Comparison of ENCODE assay signal across 10 cellular contexts in genomic region chrX:151153086-151153485, GRCh38. TPM values are rescaled to one million over a fixed set of nuclear protein-coding genes. Genes with fewer than 3 reads are reported as not detected.
DNase-seq lines count a peak whose midpoint lies in the region; ATAC-seq and TF ChIP-seq lines count a peak whose summit lies in the region.
"Had no signal": no experiment of that assay in that cellular context is flagged by ENCODE, and none has a peak within 500 bp of the region (broad histone marks: within the 10 kb centered on the region; RNA-seq: fewer than 3 reads in every experiment).

No MANE protein-coding gene starts in this region.

- H3K4me3 Mint-ChIP-seq in T-cell: no peak overlapping the region
- no peak overlapping the region for H3K4me3 Mint-ChIP-seq in T-helper 2 cell treated with Interferon-gamma antibody and Interleukin-4, amounts not matched to agents 5 μg/mL and 100 μg/mL, for 36 hours

- no peak overlapping the region for H4K91ac ChIP-seq in neuronal stem cell (ENCODE audit: low read depth, low read length, poor library complexity)

- H2BK12ac ChIP-seq in neuronal stem cell (ENCODE audit: low read length): no peak overlapping the region

- H3K4me2 ChIP-seq in neuronal stem cell (ENCODE audit: insufficient read depth, low read length, poor library complexity, severe bottlenecking) (peak overlapping the region; percentile 26), MM.1S (ENCODE audit: low read depth, low read length) (no peak overlapping the region)

- H3K27ac Mint-ChIP-seq in T-cell: no peak overlapping the region
- H3K27ac Mint-ChIP-seq in T-helper 2 cell treated with Interferon-gamma antibody and Interleukin-4, amounts not matched to agents 5 μg/mL and 100 μg/mL, for 36 hours: no peak overlapping the region

- POLR2A ChIA-PET in T-cell (lab: Charles Lee): no interaction called here

- H2BK5ac ChIP-seq in neuronal stem cell (ENCODE audit: low read length): no peak overlapping the region

- DNase-seq in GM10266 (ENCODE audit: extremely low spot score): no peak
- DNase-seq in NCI-H2227 treated with DMSO at 0.1 percent for 48 hours (lab: John Stamatoyannopoulos, UW): peak; percentile 4
- peak; percentile 40 for DNase-seq in neuronal stem cell (ENCODE audit: low spot score)
- DNase-seq in T-cell: no peak
- no peak for DNase-seq in T-helper 2 cell treated with Interferon-gamma antibody and Interleukin-4, amounts not matched to agents 5 μg/mL and 100 μg/mL, for 36 hours (ENCODE audit: low spot score)
- no peak for DNase-seq in MM.1S
- DNase-seq in NCI-H128 (lab: John Stamatoyannopoulos, UW; ENCODE audit: unreplicated experiment): no peak
- DNase-seq: lower lobe of right lung had no signal

- H3F3A ChIP-seq in MM.1S (ENCODE audit: insufficient read depth, low read length): no peaks in the 10 kb centered on the region

- 9 to 12% methylated on average over 9 of the region's 9 CpGs for WGBS in ectodermal cell, 2 experiments
- no CpG with 5 or more reads among the region's 9 CpGs for WGBS in neuronal stem cell (ENCODE audit: extremely low coverage in 2 of 2, insufficient read length in 2 of 2, insufficient replicate concordance in 1 of 2), 2 donors

- no peaks in the 10 kb centered on the region for H3K9me2 ChIP-seq in MM.1S (replicated peaks; ENCODE audit: insufficient read depth, low read length)

- H2AK5ac ChIP-seq in neuronal stem cell (ENCODE audit: low read depth, low read length): no peak overlapping the region

- no peak for ATAC-seq in T-cell (replicated peaks in 1 of 4)
- ATAC-seq: lower lobe of right lung had no signal

- H3K9me3 Mint-ChIP-seq in T-cell: no peaks in the 10 kb centered on the region
- H3K9me3 Mint-ChIP-seq in T-helper 2 cell treated with Interferon-gamma antibody and Interleukin-4, amounts not matched to agents 5 μg/mL and 100 μg/mL, for 36 hours: no peaks in the 10 kb centered on the region

- H4K20me1 ChIP-seq in MM.1S (ENCODE audit: insufficient read depth, low read length): no peaks in the 10 kb centered on the region

- no peak overlapping the region for H2BK15ac ChIP-seq in neuronal stem cell (ENCODE audit: low read length)

- H3K4me1 ChIP-seq in ectodermal cell (ENCODE audit: control insufficient read depth, insufficient read depth, low read length) (peaks cover 4% of the 10 kb centered on the region), neuronal stem cell (ENCODE audit: control insufficient read depth in 2 of 2, insufficient read depth in 1 of 2, low read depth in 1 of 2, low read length in 2 of 2) (peaks cover 0 to 6% of the 10 kb centered on the region in 2 donors), MM.1S (ENCODE audit: low read length) (no peaks in the 10 kb centered on the region)
- H3K4me1 ChIP-seq: lower lobe of right lung had no signal

- TF ChIP-seq CTCF in GM10266 (IDR thresholded peaks at IDR 0.05; ENCODE audit: control insufficient read depth, insufficient read depth, low read depth, missing control alignments) (peak; percentile 5), MM.1S (IDR thresholded peaks at IDR 0.05; ENCODE audit: low read length) (no peak)

- H3K18ac ChIP-seq in neuronal stem cell (ENCODE audit: low read length): no peak overlapping the region

- H2BK120ac ChIP-seq in neuronal stem cell (ENCODE audit: low read depth, low read length): no peak overlapping the region

- H3K9me3 ChIP-seq in ectodermal cell (ENCODE audit: control insufficient read depth, low read length): no peaks in the 10 kb centered on the region
- H3K9me3 ChIP-seq in neuronal stem cell (replicated peaks in 1 of 2; ENCODE audit: control insufficient read depth in 2 of 2, insufficient read depth in 1 of 2, low read depth in 1 of 2, low read length in 2 of 2): no peaks in the 10 kb centered on the region
- no peaks in the 10 kb centered on the region for H3K9me3 ChIP-seq in MM.1S (replicated peaks; ENCODE audit: insufficient read depth, low read length)
- H3K9me3 ChIP-seq: lower lobe of right lung had no signal

- no peak overlapping the region for H3K4ac ChIP-seq in neuronal stem cell (ENCODE audit: low read length)

- H3K36me3 ChIP-seq in ectodermal cell (ENCODE audit: control insufficient read depth, insufficient read depth, low read length): no peaks in the 10 kb centered on the region
- H3K36me3 ChIP-seq in neuronal stem cell (replicated peaks in 1 of 2; ENCODE audit: control insufficient read depth in 2 of 2, insufficient read depth in 2 of 2, low read length in 2 of 2): no peaks in the 10 kb centered on the region
- H3K36me3 ChIP-seq in MM.1S (replicated peaks; ENCODE audit: insufficient read depth, low read length): no peaks in the 10 kb centered on the region
- H3K36me3 ChIP-seq: lower lobe of right lung had no signal

- H3K4me3 ChIP-seq in ectodermal cell (ENCODE audit: insufficient read depth, low read depth, low read length) (no peak overlapping the region), neuronal stem cell (ENCODE audit: low read length in 2 of 2) (no peak overlapping the region), MM.1S (ENCODE audit: low read length) (no peak overlapping the region)
- H3K4me3 ChIP-seq: lower lobe of right lung had no signal

- H2AFZ ChIP-seq in neuronal stem cell (ENCODE audit: low read length) (no peak overlapping the region), MM.1S (ENCODE audit: low read length) (no peak overlapping the region)

- H3K27me3 ChIP-seq in ectodermal cell (ENCODE audit: control insufficient read depth, insufficient read depth, low read length, poor library complexity, severe bottlenecking) (no peaks in the 10 kb centered on the region), neuronal stem cell (ENCODE audit: control insufficient read depth in 3 of 3, insufficient read depth in 3 of 3, low read depth in 1 of 3, low read length in 3 of 3) (peaks cover 0 to 15% (median 0%) of the 10 kb centered on the region in 3 experiments), MM.1S (replicated peaks; ENCODE audit: insufficient read depth, low read length) (no peaks in the 10 kb centered on the region)

- no peak overlapping the region for H4K8ac ChIP-seq in neuronal stem cell (ENCODE audit: low read depth, low read length)

- no peaks in the 10 kb centered on the region for H3K79me1 ChIP-seq in neuronal stem cell (ENCODE audit: low read depth, low read length)

- no peak overlapping the region for H3K23ac ChIP-seq in neuronal stem cell (ENCODE audit: low read depth, low read length, poor library complexity)

- H3K9ac ChIP-seq in neuronal stem cell (ENCODE audit: low read depth, low read length, poor library complexity): no peak overlapping the region
- H3K9ac ChIP-seq in MM.1S (ENCODE audit: low read length): no peak overlapping the region

- no peaks in the 10 kb centered on the region for H3K4me1 Mint-ChIP-seq in T-cell
- H3K4me1 Mint-ChIP-seq in T-helper 2 cell treated with Interferon-gamma antibody and Interleukin-4, amounts not matched to agents 5 μg/mL and 100 μg/mL, for 36 hours (ENCODE audit: low read depth): no peaks in the 10 kb centered on the region

- CTCF ChIA-PET in T-cell (lab: Charles Lee): no interaction called here

- peaks cover 15 to 37% of the 10 kb centered on the region in 2 donors for H3K27me3 Mint-ChIP-seq in T-cell
- H3K27me3 Mint-ChIP-seq in T-helper 2 cell treated with Interferon-gamma antibody and Interleukin-4, amounts not matched to agents 5 μg/mL and 100 μg/mL, for 36 hours (ENCODE audit: low read depth): peaks cover 3% of the 10 kb centered on the region

- no peaks in the 10 kb centered on the region for H3K79me2 ChIP-seq in MM.1S (ENCODE audit: low read length)

- H3K27ac ChIP-seq in ectodermal cell (ENCODE audit: insufficient read depth, low read depth, low read length, poor library complexity, severe bottlenecking) (peak overlapping the region; percentile 36), neuronal stem cell (replicated peaks; ENCODE audit: low read length) (no peak overlapping the region), MM.1S (ENCODE audit: low read length) (no peak overlapping the region)
- H3K27ac ChIP-seq: lower lobe of right lung had no signal

- H3K14ac ChIP-seq in neuronal stem cell (ENCODE audit: low read length): no peak overlapping the region

- H3K36me3 Mint-ChIP-seq in T-cell: no peaks in the 10 kb centered on the region
- no peaks in the 10 kb centered on the region for H3K36me3 Mint-ChIP-seq in T-helper 2 cell treated with Interferon-gamma antibody and Interleukin-4, amounts not matched to agents 5 μg/mL and 100 μg/mL, for 36 hours (ENCODE audit: low read depth)

RNA-seq across cellular contexts. Expression of gene GPR50, which starts 23.3 kb away (rescaled TPM):
- 2.4 TPM for polyA plus RNA-seq in ectodermal cell (2013, experiment 1 of 4)
- polyA plus RNA-seq in ectodermal cell (2013, experiment 2 of 4): 1.6 TPM
- 1.3 TPM for polyA plus RNA-seq in ectodermal cell (2013, experiment 3 of 4)
- polyA plus RNA-seq in ectodermal cell (2013, experiment 4 of 4): 2.8 TPM
- 23.8 TPM for polyA plus RNA-seq in neuronal stem cell (2013, experiment 1 of 2)
- polyA plus RNA-seq in neuronal stem cell (2013, experiment 2 of 2): 23.4 TPM
- total RNA-seq in T-cell: not detected
- total RNA-seq: lower lobe of right lung; T-helper 1 cell treated with Interleukin-12 subunit alpha and Interleukin-12 subunit beta and Interleukin-4 antibody, amounts not matched to agents 30 ng/mL and 1 ng/mL, for 36 hours had no signal

Comparison
In these comparisons a context has a peak if more than half of its experiments do, and no peak if none do; other contexts are left out.
1. DNase-seq: peak in NCI-H2227 treated with DMSO at 0.1 percent for 48 hours (single experiment) and neuronal stem cell (single experiment); none in GM10266 (single experiment), T-cell (0 of 34), T-helper 2 cell treated with Interferon-gamma antibody and Interleukin-4, amounts not matched to agents 5 μg/mL and 100 μg/mL, for 36 hours (single experiment), MM.1S (single experiment) and NCI-H128 (single experiment).